Comparison of ENCODE assay signal across 12 cellular contexts in genomic region chr19:30686911-30687566, GRCh38.
"Had no signal": no experiment of that assay in that cellular context is flagged by ENCODE, and none has a peak within 500 bp of the region (broad histone marks: within the 10 kb centered on the region; RNA-seq: fewer than 3 reads in every experiment).

No MANE protein-coding gene starts in this region.

- H3K36me3 ChIP-seq: colonic mucosa, tibial artery, vagina had no signal

- DNase-seq: activated B cell treated with CpG ODN at 0.5 μM for 24 hours; activated CD4-positive, alpha-beta T cell treated with anti-CD3 and anti-CD28 coated beads, Interleukin-2, amount 10 ng/mL, durations not matched to agents 24 days and 14 days; activated naive CD4-positive, alpha-beta T cell treated with anti-CD3 and anti-CD28 coated beads for 36 hours; colonic mucosa; effector CD8-positive, alpha-beta T cell; erythroblast; naive B cell; small intestine; tibial artery had no signal

- H3K4me3 Mint-ChIP-seq: activated B cell treated with CpG ODN at 0.5 μM for 24 hours; activated CD4-positive, alpha-beta T cell treated with anti-CD3 and anti-CD28 coated beads, Interleukin-2, amount 10 ng/mL, durations not matched to agents 24 days and 14 days; activated naive CD4-positive, alpha-beta T cell treated with anti-CD3 and anti-CD28 coated beads for 36 hours; activated T-helper 1 cell treated with anti-CD3 and anti-CD28 coated beads, Interleukin-12 subunit alpha, Interleukin-12 subunit beta, Interleukin-2, Interleukin-4 antibody, amounts not matched to agents 30 ng/mL and 10 ng/mL and 1 ng/mL, durations not matched to agents 14 hours and 24 hours and 36 hours; naive B cell; T-helper 1 cell treated with Interleukin-12 subunit alpha and Interleukin-12 subunit beta and Interleukin-4 antibody, amounts not matched to agents 30 μg/mL and 1 μg/mL, for 36 hours had no signal

- H3K4me3 ChIP-seq: colonic mucosa, tibial artery, vagina had no signal

- H3K27ac Mint-ChIP-seq: activated B cell treated with CpG ODN at 0.5 μM for 24 hours; activated CD4-positive, alpha-beta T cell treated with anti-CD3 and anti-CD28 coated beads, Interleukin-2, amount 10 ng/mL, durations not matched to agents 24 days and 14 days; activated naive CD4-positive, alpha-beta T cell treated with anti-CD3 and anti-CD28 coated beads for 36 hours; activated T-helper 1 cell treated with anti-CD3 and anti-CD28 coated beads, Interleukin-12 subunit alpha, Interleukin-12 subunit beta, Interleukin-2, Interleukin-4 antibody, amounts not matched to agents 30 ng/mL and 10 ng/mL and 1 ng/mL, durations not matched to agents 14 hours and 24 hours and 36 hours; naive B cell; T-helper 1 cell treated with Interleukin-12 subunit alpha and Interleukin-12 subunit beta and Interleukin-4 antibody, amounts not matched to agents 30 μg/mL and 1 μg/mL, for 36 hours had no signal

- H3K27me3 ChIP-seq: vagina had no signal

- H3K4me1 Mint-ChIP-seq: activated B cell treated with CpG ODN at 0.5 μM for 24 hours had no signal

- H3K4me1 ChIP-seq: colonic mucosa had no signal

- H3K27ac ChIP-seq: colonic mucosa, tibial artery, vagina had no signal

- H3K9me3 Mint-ChIP-seq: activated B cell treated with CpG ODN at 0.5 μM for 24 hours; activated CD4-positive, alpha-beta T cell treated with anti-CD3 and anti-CD28 coated beads, Interleukin-2, amount 10 ng/mL, durations not matched to agents 24 days and 14 days; activated naive CD4-positive, alpha-beta T cell treated with anti-CD3 and anti-CD28 coated beads for 36 hours; activated T-helper 1 cell treated with anti-CD3 and anti-CD28 coated beads, Interleukin-12 subunit alpha, Interleukin-12 subunit beta, Interleukin-2, Interleukin-4 antibody, amounts not matched to agents 30 ng/mL and 10 ng/mL and 1 ng/mL, durations not matched to agents 14 hours and 24 hours and 36 hours; T-helper 1 cell treated with Interleukin-12 subunit alpha and Interleukin-12 subunit beta and Interleukin-4 antibody, amounts not matched to agents 30 μg/mL and 1 μg/mL, for 36 hours had no signal

- H3K9me3 ChIP-seq: colonic mucosa, tibial artery, vagina had no signal

- H3K36me3 Mint-ChIP-seq: naive B cell had no signal
